Comparison of ENCODE assay signal across 26 cellular contexts in the genomic region with DNA sequence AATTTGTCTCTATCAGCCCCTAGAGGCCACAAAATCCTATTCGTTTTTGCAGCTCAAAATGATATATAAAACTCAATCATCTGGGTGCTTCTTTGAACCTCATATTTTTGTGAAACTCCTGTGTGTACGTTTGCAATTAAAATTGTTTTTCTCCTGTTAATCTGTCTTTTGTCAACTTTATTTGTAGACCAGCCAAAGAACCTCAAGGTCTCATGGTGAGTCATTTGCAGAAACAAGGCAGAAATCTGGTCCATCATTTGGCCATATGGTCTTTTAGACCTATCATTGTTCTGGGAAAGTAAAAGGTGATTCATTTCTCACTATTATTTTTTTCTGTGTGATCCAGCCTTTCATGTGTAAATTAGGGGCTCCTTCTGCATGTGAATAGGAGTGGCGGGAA.
A peak's percentile ranks its signal among the peaks of the same experiment; 100 is the strongest.
DNase-seq lines count a peak whose midpoint lies in the region; ATAC-seq and TF ChIP-seq lines count a peak whose summit lies in the region.
"Had no signal": no experiment of that assay in that cellular context is flagged by ENCODE, and none has a peak within 500 bp of the region (broad histone marks: within the 10 kb centered on the region; RNA-seq: fewer than 3 reads in every experiment).

No MANE protein-coding gene starts in this region.

- H3K27ac ChIP-seq in AG04450 (ENCODE audit: low read depth, low read length) = no peak overlapping the region
- no peak overlapping the region for H3K27ac ChIP-seq in ovary
- no peak overlapping the region for H3K27ac ChIP-seq in effector memory CD4-positive, alpha-beta T cell (ENCODE audit: insufficient read depth, low read length, poor library complexity, severe bottlenecking)
- H3K27ac ChIP-seq: BLaER1 treated with 17β-estradiol and CSF1 and Interleukin-3, amounts not matched to agents 10 nM and 100 nM; breast epithelium; gastroesophageal sphincter; parathyroid adenoma; sigmoid colon; SJCRH30 had no signal

- CTCF ChIA-PET in AG04450 (lab: Charles Lee) = no interaction called here

- no peaks in the 10 kb centered on the region for H3K36me3 ChIP-seq in ovary
- H3K36me3 ChIP-seq in effector memory CD4-positive, alpha-beta T cell (ENCODE audit: control insufficient read depth, insufficient read depth, low read length) = no peaks in the 10 kb centered on the region
- H3K36me3 ChIP-seq: BLaER1 treated with 17β-estradiol and CSF1 and Interleukin-3, amounts not matched to agents 10 nM and 100 nM; breast epithelium; gastroesophageal sphincter; sigmoid colon; SJCRH30 had no signal

- intact Hi-C loops in ovary (cut with DNase I) = no loop called here

- TF ChIP-seq CTCF in AG04450 (IDR thresholded peaks at IDR 0.05; ENCODE audit: low read depth, low read length) (0 out of 2 replicates have a peak, but pooled peaks have one; percentile 13), epithelial cell of proximal tubule (conservative IDR thresholded peaks at IDR 0.05; ENCODE audit: low read depth, low read length) (peak; percentile 11), ovary (IDR thresholded peaks at IDR 0.05) (no peak)

- peaks cover 1% of the 10 kb centered on the region for H3K4me1 ChIP-seq in ovary (ENCODE audit: insufficient read depth)
- H3K4me1 ChIP-seq in effector memory CD4-positive, alpha-beta T cell (ENCODE audit: control insufficient read depth, insufficient read depth, low read length, poor library complexity, severe bottlenecking) = no peaks in the 10 kb centered on the region
- H3K4me1 ChIP-seq: BLaER1 treated with 17β-estradiol and CSF1 and Interleukin-3, amounts not matched to agents 10 nM and 100 nM; breast epithelium; gastroesophageal sphincter; parathyroid adenoma; SJCRH30 had no signal

- H3K27me3 ChIP-seq in AG04450 (ENCODE audit: control insufficient read depth, insufficient read depth, low read length) (no peaks in the 10 kb centered on the region), ovary (no peaks in the 10 kb centered on the region)
- H3K27me3 ChIP-seq in effector memory CD4-positive, alpha-beta T cell (replicated peaks; ENCODE audit: control insufficient read depth, insufficient read depth, low read length, poor library complexity, severe bottlenecking) = no peaks in the 10 kb centered on the region
- H3K27me3 ChIP-seq: BLaER1 treated with 17β-estradiol and CSF1 and Interleukin-3, amounts not matched to agents 10 nM and 100 nM; breast epithelium; gastroesophageal sphincter; sigmoid colon; SJCRH30 had no signal

- POLR2A ChIA-PET in AG04450 (lab: Yijun Ruan, JAX) = no interaction called here

- 0 out of 2 replicates have a peak, but pooled peaks cover 3% of the 10 kb centered on the region for H3K9me3 ChIP-seq in AG04450 (ENCODE audit: control insufficient read depth, insufficient read depth, low read length)
- no peaks in the 10 kb centered on the region for H3K9me3 ChIP-seq in ovary
- H3K9me3 ChIP-seq in effector memory CD4-positive, alpha-beta T cell (ENCODE audit: control insufficient read depth, low read length) = no peaks in the 10 kb centered on the region
- H3K9me3 ChIP-seq: BLaER1 treated with 17β-estradiol and CSF1 and Interleukin-3, amounts not matched to agents 10 nM and 100 nM; breast epithelium; gastroesophageal sphincter; sigmoid colon; SJCRH30 had no signal

- TF ChIP-seq EP300 in ovary (IDR thresholded peaks at IDR 0.05) = no peak

- H3K4me3 ChIP-seq in AG04450 (ENCODE audit: low read depth, low read length) (no peak overlapping the region), epithelial cell of proximal tubule (ENCODE audit: low read depth, low read length) (no peak overlapping the region), ovary (no peak overlapping the region)
- no peak overlapping the region for H3K4me3 ChIP-seq in effector memory CD4-positive, alpha-beta T cell (ENCODE audit: insufficient read depth, low read depth, low read length, poor library complexity, severe bottlenecking)
- H3K4me3 ChIP-seq: BLaER1 treated with 17β-estradiol and CSF1 and Interleukin-3, amounts not matched to agents 10 nM and 100 nM; breast epithelium; gastroesophageal sphincter; sigmoid colon; SJCRH30 had no signal

- no peak for TF ChIP-seq POLR2A in ovary (IDR thresholded peaks at IDR 0.05)

- DNase-seq in AG04450 (ENCODE audit: low read depth, low spot score) (no peak), HCEC 1CT (peak; percentile 58), epithelial cell of proximal tubule (ENCODE audit: low read depth) (no peak), ovary (no peak), left lobe of liver (ENCODE audit: low spot score) (no peak), NCI-H2107 treated with DMSO at 0.1 percent for 48 hours (lab: John Stamatoyannopoulos, UW; ENCODE audit: unreplicated experiment) (no peak)
- DNase-seq in effector memory CD4-positive, alpha-beta T cell = no peak
- DNase-seq: activated CD4-positive, alpha-beta T cell treated with anti-CD3 and anti-CD28 coated beads, Interleukin-2, amount 50 U/mL, for 4 hours; activated CD8-positive, alpha-beta memory T cell treated with anti-CD3 and anti-CD28 coated beads, Interleukin-2, amount 50 U/mL, for 48 hours; activated gamma-delta T cell; activated naive CD8-positive, alpha-beta T cell treated with anti-CD3 and anti-CD28 coated beads, Interleukin-2, amount 50 U/mL, for 24 hours; cortex of kidney; hypothalamus; Kasumi-1; left ventricle myocardium superior; midbrain; natural killer cell; NCI-H1105; NCI-H2081; sigmoid colon; SJCRH30 had no signal

- ATAC-seq in SK-N-SH treated with all-trans-retinoic acid at 6 μM for 48 hours (no peak), left lobe of liver (no peak)
- ATAC-seq: activated naive CD8-positive, alpha-beta T cell treated with anti-CD3 and anti-CD28 coated beads, Interleukin-2, amount 50 U/mL, for 24 hours; gastroesophageal sphincter; left ventricle myocardium superior; natural killer cell had no signal

- 70 to 79% (median 70%) methylated on average over 3 of the region's 3 CpGs for WGBS in ovary, 3 donors

TF ChIP-seq in SK-N-SH treated with all-trans-retinoic acid at 6 μM for 48 hours, 23 proteins besides CTCF, POLR2A, EP300 and RAD21:
- TF ChIP-seq ZFP3 (CRISPR knock-in tag; IDR thresholded peaks at IDR 0.05) = 0 out of 2 replicates have a peak, but pooled peaks have one; percentile 63
- TF ChIP-seq RARB (CRISPR knock-in tag; IDR thresholded peaks at IDR 0.05) = no peak
TF ChIP-seq in SK-N-SH treated with all-trans-retinoic acid at 6 μM for 48 hours: peak in this region for 1.

Comparison
In these comparisons a context has a peak if more than half of its experiments do, and no peak if none do; other contexts are left out.
1. CTCF ChIP-seq: peak in AG04450 (single experiment) and epithelial cell of proximal tubule (single experiment); none in ovary (0 of 3).